28 cellular contexts compared by ENCODE assay signal in the genomic region with DNA sequence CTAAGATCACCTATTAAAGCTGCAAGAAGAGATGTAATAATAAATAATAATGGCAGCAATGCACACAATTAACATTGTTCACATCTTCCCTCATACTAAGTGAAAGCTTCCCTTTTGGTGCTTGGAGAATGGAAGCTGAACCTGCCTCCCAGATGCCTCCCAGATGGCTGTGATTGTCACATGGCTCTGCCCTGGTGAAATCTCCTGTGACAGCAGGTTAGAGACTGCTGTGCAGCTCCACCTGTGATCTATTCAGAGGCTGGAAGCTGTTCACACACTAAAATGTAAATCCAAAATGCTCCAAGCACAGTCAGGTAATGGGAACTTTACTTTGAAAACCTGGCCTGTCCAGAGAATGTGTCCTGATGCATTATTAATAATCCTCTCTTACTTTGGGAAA. TPM values are rescaled to one million over a fixed set of nuclear protein-coding genes. Genes with fewer than 3 reads are reported as not detected.
DNase-seq lines count a peak whose midpoint lies in the region; ATAC-seq, FAIRE-seq and TF ChIP-seq lines count a peak whose summit lies in the region.
"Had no signal": no experiment of that assay in that cellular context is flagged by ENCODE, and none has a peak within 500 bp of the region (broad histone marks: within the 10 kb centered on the region; RNA-seq: fewer than 3 reads in every experiment).

No MANE protein-coding gene starts in this region.

- H3K4me1 ChIP-seq in neuronal stem cell (ENCODE audit: control insufficient read depth in 2 of 2, insufficient read depth in 1 of 2, low read depth in 1 of 2, low read length in 2 of 2): no peaks in the 10 kb centered on the region
- H3K4me1 ChIP-seq: BLaER1, colonic mucosa, prostate gland, upper lobe of right lung had no signal

- H3K4me3 ChIP-seq in WERI-Rb-1 (ENCODE audit: low read depth, low read length) (no peak overlapping the region), brain microvascular endothelial cell (ENCODE audit: low read depth, low read length) (no peak overlapping the region), neuronal stem cell (ENCODE audit: low read length in 2 of 2) (no peak overlapping the region)
- H3K4me3 ChIP-seq: BLaER1, colonic mucosa, prostate gland, upper lobe of right lung had no signal

- no peak overlapping the region for H2BK120ac ChIP-seq in neuronal stem cell (ENCODE audit: low read depth, low read length)

- no peak overlapping the region for H4K8ac ChIP-seq in neuronal stem cell (ENCODE audit: low read depth, low read length)

- H3K9ac ChIP-seq in neuronal stem cell (ENCODE audit: low read depth, low read length, poor library complexity): no peak overlapping the region
- H3K9ac ChIP-seq: BLaER1 had no signal

- H2BK5ac ChIP-seq in neuronal stem cell (ENCODE audit: low read length): no peak overlapping the region

- H3K27ac ChIP-seq in WERI-Rb-1 (no peak overlapping the region), brain microvascular endothelial cell (no peak overlapping the region), neuronal stem cell (replicated peaks; ENCODE audit: low read length) (no peak overlapping the region)
- H3K27ac ChIP-seq: BLaER1, colonic mucosa, epithelial cell of prostate, prostate gland, upper lobe of right lung had no signal

- no peak overlapping the region for H3K14ac ChIP-seq in neuronal stem cell (ENCODE audit: low read length)

- no peak overlapping the region for H4K91ac ChIP-seq in neuronal stem cell (ENCODE audit: low read depth, low read length, poor library complexity)

- H3K18ac ChIP-seq in neuronal stem cell (ENCODE audit: low read length): no peak overlapping the region

- peak; percentile 25 for FAIRE-seq in D721Med (lab: Jason Lieb, UNC)
- FAIRE-seq: bronchial epithelial cell, GM12892 had no signal

- H2BK15ac ChIP-seq in neuronal stem cell (ENCODE audit: low read length): no peak overlapping the region

- TF ChIP-seq CTCF in D721Med (IDR thresholded peaks at IDR 0.05; ENCODE audit: insufficient read depth, missing control alignments) (no peak), WERI-Rb-1 (IDR thresholded peaks at IDR 0.05; ENCODE audit: low read depth, low read length) (no peak), brain microvascular endothelial cell (IDR thresholded peaks at IDR 0.05; ENCODE audit: low read depth, low read length, missing control alignments) (no peak)

- H3K36me3 ChIP-seq in WERI-Rb-1: no peaks in the 10 kb centered on the region
- H3K36me3 ChIP-seq in brain microvascular endothelial cell (replicated peaks): no peaks in the 10 kb centered on the region
- no peaks in the 10 kb centered on the region for H3K36me3 ChIP-seq in neuronal stem cell (replicated peaks in 1 of 2; ENCODE audit: control insufficient read depth in 2 of 2, insufficient read depth in 2 of 2, low read length in 2 of 2)
- H3K36me3 ChIP-seq: BLaER1, colonic mucosa, prostate gland, upper lobe of right lung had no signal

- H3K27me3 ChIP-seq in WERI-Rb-1 (ENCODE audit: insufficient read depth, low read depth, severe bottlenecking): no peaks in the 10 kb centered on the region
- H3K27me3 ChIP-seq in brain microvascular endothelial cell (replicated peaks): no peaks in the 10 kb centered on the region
- no peaks in the 10 kb centered on the region for H3K27me3 ChIP-seq in neuronal stem cell (ENCODE audit: control insufficient read depth in 3 of 3, insufficient read depth in 3 of 3, low read depth in 1 of 3, low read length in 3 of 3)
- H3K27me3 ChIP-seq: BLaER1, colonic mucosa, upper lobe of right lung had no signal

- H3K23ac ChIP-seq in neuronal stem cell (ENCODE audit: low read depth, low read length, poor library complexity): no peak overlapping the region

- ATAC-seq in GM21447 (IDR thresholded peaks at IDR 0.05; ENCODE audit: unreplicated experiment): no peak
- ATAC-seq: activated CD4-positive, CD25-positive, alpha-beta regulatory T cell treated with anti-CD3 and anti-CD28 coated beads, Interleukin-2, amount 50 U/mL, for 24 hours; activated naive CD4-positive, alpha-beta T cell treated with anti-CD3 and anti-CD28 coated beads, Interleukin-2, amount 50 U/mL, for 72 hours; left lobe of liver; stimulated activated naive B cell treated with anti-CD40 and anti-IgM and Interleukin-4, amounts not matched to agents 10 μg/mL and 1 μg/mL and 100 μg/mL, for 72 hours; upper lobe of right lung had no signal

- no peak overlapping the region for H3K4ac ChIP-seq in neuronal stem cell (ENCODE audit: low read length)

- H2BK12ac ChIP-seq in neuronal stem cell (ENCODE audit: low read length): no peak overlapping the region

- H2AK5ac ChIP-seq in neuronal stem cell (ENCODE audit: low read depth, low read length): no peak overlapping the region

- H3K79me1 ChIP-seq in neuronal stem cell (ENCODE audit: low read depth, low read length): no peaks in the 10 kb centered on the region

- DNase-seq in NCI-H345 (lab: John Stamatoyannopoulos, UW) (peak; percentile 57), NCI-H345 treated with DMSO at 0.1 percent for 48 hours (lab: John Stamatoyannopoulos, UW; ENCODE audit: unreplicated experiment) (no peak), D721Med (ENCODE audit: insufficient read length, low spot score) (no peak), NCI-H2081 (lab: John Stamatoyannopoulos, UW) (peak; percentile 39 to 68), WERI-Rb-1 (peak; percentile 57), brain microvascular endothelial cell (no peak), neuronal stem cell (ENCODE audit: low spot score) (no peak)
- DNase-seq: ACHN; activated CD4-positive, alpha-beta T cell treated with anti-CD3 and anti-CD28 coated beads, Interleukin-2, amount 50 U/mL, for 48 hours; activated CD8-positive, alpha-beta memory T cell treated with anti-CD3 and anti-CD28 coated beads, Interleukin-2, amount 50 U/mL, for 48 hours; colonic mucosa; effector CD8-positive, alpha-beta T cell; EL; GOT3; mesendoderm; NCI-H446 treated with DMSO at 0.1 percent for 48 hours; stimulated activated CD4-positive, alpha-beta T cell treated with anti-CD3 and anti-CD28 coated beads, Interleukin-15, amount 100 ng/mL, for 24 hours; stimulated activated naive B cell treated with anti-CD40 and anti-IgM and Interleukin-4, amounts not matched to agents 10 μg/mL and 1 μg/mL and 100 μg/mL, for 72 hours; upper lobe of right lung had no signal

- H2AFZ ChIP-seq in neuronal stem cell (ENCODE audit: low read length): no peak overlapping the region

- no peak overlapping the region for H3K4me2 ChIP-seq in neuronal stem cell (ENCODE audit: insufficient read depth, low read length, poor library complexity, severe bottlenecking)
- H3K4me2 ChIP-seq: BLaER1 had no signal

- H3K9me3 ChIP-seq in WERI-Rb-1 (ENCODE audit: severe bottlenecking) (no peaks in the 10 kb centered on the region), neuronal stem cell (replicated peaks in 1 of 2; ENCODE audit: control insufficient read depth in 2 of 2, insufficient read depth in 1 of 2, low read depth in 1 of 2, low read length in 2 of 2) (no peaks in the 10 kb centered on the region)
- H3K9me3 ChIP-seq: BLaER1, colonic mucosa, prostate gland, upper lobe of right lung had no signal

- in situ Hi-C loops in brain microvascular endothelial cell (cut with HindIII; ENCODE audit: low pct_ligation_motif_present, low sequenced_read_pairs): no loop called here

RNA-seq across cellular contexts. Expression of a gene that starts 41.7 kb away (rescaled TPM):
- 3.4 TPM for polyA plus RNA-seq in neuronal stem cell (2013, experiment 1 of 2)
- polyA plus RNA-seq in neuronal stem cell (2013, experiment 2 of 2): 3.2 TPM

Comparison
In these comparisons a context has a peak if more than half of its experiments do, and no peak if none do; other contexts are left out.
1. DNase-seq: peak in NCI-H345 (single experiment), NCI-H2081 (2 of 2) and WERI-Rb-1 (single experiment); none in NCI-H345 treated with DMSO at 0.1 percent for 48 hours (single experiment), D721Med (single experiment), brain microvascular endothelial cell (single experiment) and neuronal stem cell (single experiment).